22 cellular contexts compared by ENCODE assay signal in the genomic region with DNA sequence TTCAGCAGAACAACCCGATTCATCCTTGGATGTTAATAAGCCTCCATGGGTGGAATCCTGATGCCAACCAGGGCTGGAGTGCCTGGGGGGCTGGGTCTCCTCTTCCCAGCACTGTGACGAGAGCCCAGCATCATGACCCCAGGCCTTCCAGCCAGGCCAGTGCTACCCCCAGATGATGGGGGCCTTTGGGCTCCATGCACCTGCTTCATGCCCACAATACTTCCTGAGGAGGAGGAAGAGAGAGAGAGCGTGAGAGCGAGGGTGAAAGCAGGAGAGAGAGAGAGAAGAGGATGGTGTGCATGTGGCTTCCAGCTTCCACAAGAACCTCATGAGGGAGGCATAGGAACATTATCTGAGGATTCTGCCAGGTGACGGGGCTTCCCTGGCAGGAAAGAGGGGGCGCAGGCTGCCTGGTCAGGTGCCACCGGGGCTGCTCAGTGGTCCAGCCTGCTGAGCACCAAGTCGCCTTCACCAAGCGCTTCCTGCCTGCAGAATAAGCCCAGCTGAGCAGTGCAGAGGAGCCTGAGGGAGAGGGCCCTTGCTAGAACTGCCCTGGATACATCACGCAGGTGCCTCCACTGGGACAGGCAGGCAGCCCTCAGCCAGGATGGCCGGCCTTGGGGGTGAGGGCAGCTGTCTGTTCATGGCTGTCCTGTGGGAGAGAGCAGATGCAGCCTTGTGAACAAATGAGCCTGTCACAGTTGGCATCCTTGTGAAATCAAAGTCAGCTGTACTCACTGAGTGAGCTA.
DNase-seq lines count a peak whose midpoint lies in the region; ATAC-seq and TF ChIP-seq lines count a peak whose summit lies in the region.
"Had no signal": no experiment of that assay in that cellular context is flagged by ENCODE, and none has a peak within 500 bp of the region (broad histone marks: within the 10 kb centered on the region; RNA-seq: fewer than 3 reads in every experiment).

No MANE protein-coding gene starts in this region.

- TF ChIP-seq EP300 in sigmoid colon (IDR thresholded peaks at IDR 0.05), result no peak

- H3K4me1 ChIP-seq in Loucy (ENCODE audit: insufficient read depth, low read length, poor library complexity, severe bottlenecking) (peaks cover 6% of the 10 kb centered on the region), sigmoid colon (no peaks in the 10 kb centered on the region)
- H3K4me1 ChIP-seq: adrenal gland, heart right ventricle, lower lobe of right lung, prostate gland, upper lobe of left lung had no signal

- no peaks in the 10 kb centered on the region for H3F3A ChIP-seq in Loucy (ENCODE audit: low read depth)

- intact Hi-C loops in sigmoid colon (cut with DNase I), result no loop called here

- no peaks in the 10 kb centered on the region for H3K9me2 ChIP-seq in Loucy (replicated peaks; ENCODE audit: low read depth, low read length)

- TF ChIP-seq CTCF in Loucy (conservative IDR thresholded peaks at IDR 0.05; ENCODE audit: low read length), result no peak
- TF ChIP-seq CTCF in sigmoid colon (IDR thresholded peaks at IDR 0.05), result no peak

- H3K27ac ChIP-seq in sigmoid colon, result no peak overlapping the region
- H3K27ac ChIP-seq: 22Rv1, adrenal gland, heart right ventricle, lower lobe of right lung, prostate gland, upper lobe of left lung had no signal

- 81 to 83% methylated on average over 11 of the region's 11 CpGs for WGBS in sigmoid colon, 2 donors

- DNase-seq in DMS53 (lab: John Stamatoyannopoulos, UW), result peak; percentile 10
- no peak for DNase-seq in DMS53 treated with DMSO at 0.1 percent for 48 hours (lab: John Stamatoyannopoulos, UW; ENCODE audit: unreplicated experiment)
- DNase-seq in left lobe of liver (ENCODE audit: low spot score), result peak; percentile 28
- DNase-seq in sigmoid colon, result peak; percentile 38
- DNase-seq in hippocampal formation (lab: John Stamatoyannopoulos, UW), result no peak
- DNase-seq: dermis blood vessel endothelial cell, DMS79 treated with DMSO at 0.1 percent for 48 hours, lower lobe of right lung, naive B cell, NCI-H1105, NCI-H2029 treated with DMSO at 0.1 percent for 48 hours, NCI-H446, RPMI8226, small intestine had no signal

- no peaks in the 10 kb centered on the region for H4K20me1 ChIP-seq in Loucy (ENCODE audit: insufficient read depth, low read length, poor library complexity, severe bottlenecking)

- peak overlapping the region; percentile 3 for H3K4me2 ChIP-seq in Loucy (ENCODE audit: low read depth, low read length, poor library complexity, severe bottlenecking)

- H3K9ac ChIP-seq in Loucy (ENCODE audit: low read depth, low read length, poor library complexity, severe bottlenecking), result no peak overlapping the region

- 0 out of 2 replicates have a peak overlapping the region, but pooled peaks have one; percentile 15 for H2AFZ ChIP-seq in Loucy (ENCODE audit: low read length)

- H3K4me3 ChIP-seq in Loucy (ENCODE audit: low read length, poor library complexity, severe bottlenecking), result no peak overlapping the region
- no peak overlapping the region for H3K4me3 ChIP-seq in sigmoid colon
- H3K4me3 ChIP-seq: adrenal gland, heart right ventricle, lower lobe of right lung, prostate gland, upper lobe of left lung had no signal

- H3K79me2 ChIP-seq in Loucy (ENCODE audit: insufficient read depth, low read length), result no peaks in the 10 kb centered on the region

- H3K27me3 ChIP-seq in Loucy (ENCODE audit: insufficient read depth, low read length, poor library complexity, severe bottlenecking) (no peaks in the 10 kb centered on the region), sigmoid colon (peaks cover 0 to 15% (median 0%) of the 10 kb centered on the region in 3 donors)
- H3K27me3 ChIP-seq: adrenal gland, upper lobe of left lung had no signal

- H3K36me3 ChIP-seq in Loucy (ENCODE audit: insufficient read depth, low read length) (no peaks in the 10 kb centered on the region), sigmoid colon (no peaks in the 10 kb centered on the region)
- H3K36me3 ChIP-seq: adrenal gland, heart right ventricle, lower lobe of right lung, prostate gland, upper lobe of left lung had no signal

- H3K9me3 ChIP-seq in Loucy (ENCODE audit: insufficient read depth, low read depth, low read length) (peaks cover 3% of the 10 kb centered on the region), sigmoid colon (no peaks in the 10 kb centered on the region)
- H3K9me3 ChIP-seq: adrenal gland, lower lobe of right lung, prostate gland, upper lobe of left lung had no signal

- ATAC-seq in left lobe of liver (no peak), GM21526 (IDR thresholded peaks at IDR 0.05; ENCODE audit: low FRiP score, unreplicated experiment) (no peak), HG03439 (IDR thresholded peaks at IDR 0.05; ENCODE audit: unreplicated experiment) (no peak)
- ATAC-seq: heart right ventricle, lower lobe of right lung had no signal

- TF ChIP-seq POLR2A in sigmoid colon (IDR thresholded peaks at IDR 0.05), result no peak

Comparison
In these comparisons a context has a peak if more than half of its experiments do, and no peak if none do; other contexts are left out.
1. DNase-seq: peak in DMS53 (single experiment), left lobe of liver (single experiment) and sigmoid colon (single experiment); none in DMS53 treated with DMSO at 0.1 percent for 48 hours (single experiment) and hippocampal formation (0 of 2).